8 cellular contexts compared by ENCODE assay signal in genomic region chr6:25136879-25137278, GRCh38.
DNase-seq lines count a peak whose midpoint lies in the region; ATAC-seq and TF ChIP-seq lines count a peak whose summit lies in the region.

No MANE protein-coding gene starts in this region.

- peak overlapping the region; percentile 89 for H3K4me3 Mint-ChIP-seq in CD8-positive, alpha-beta T cell
- H3K4me3 Mint-ChIP-seq in T-cell, result peak overlapping the region; percentile 82 to 90 (median 86)

- peak overlapping the region; percentile 70 for H3K27ac ChIP-seq in CD8-positive, alpha-beta T cell (ENCODE audit: low read depth, low read length)
- H3K27ac ChIP-seq in osteoblast (ENCODE audit: low read depth, low read length), result peak overlapping the region; percentile 41

- no peaks in the 10 kb centered on the region for H4K20me1 ChIP-seq in osteoblast (ENCODE audit: insufficient read depth, low read length)

- DNase-seq in CD8-positive, alpha-beta T cell, result no peak
- DNase-seq in T-cell, result no peak
- DNase-seq in epithelial cell of proximal tubule (ENCODE audit: low read depth), result no peak
- DNase-seq in osteoblast (ENCODE audit: insufficient read length, low spot score, missing footprints), result peak; percentile 69
- DNase-seq in activated effector memory CD4-positive, alpha-beta T cell treated with Interleukin-2 at 50 U/mL for 16 hours, result no peak
- no peak for DNase-seq in NCI-H2107 (lab: John Stamatoyannopoulos, UW)
- DNase-seq in D341Med (ENCODE audit: low spot score), result no peak

- ATAC-seq in CD8-positive, alpha-beta T cell, result no peak
- no peak for ATAC-seq in T-cell (replicated peaks in 1 of 4)
- no peak for ATAC-seq in GM21737 (IDR thresholded peaks at IDR 0.05; ENCODE audit: unreplicated experiment)

- peak overlapping the region; percentile 72 for H3K4me3 ChIP-seq in CD8-positive, alpha-beta T cell (ENCODE audit: low read depth, low read length)
- peak overlapping the region; percentile 51 for H3K4me3 ChIP-seq in epithelial cell of proximal tubule (ENCODE audit: low read depth, low read length)
- peak overlapping the region; percentile 74 for H3K4me3 ChIP-seq in osteoblast (ENCODE audit: insufficient read depth, low read length)

- POLR2A ChIA-PET in CD8-positive, alpha-beta T cell (lab: Charles Lee), result interaction anchor here (0.8 kb wide), 1 partner anchor 642 kb away, joined by 3 read pairs; the partner anchor contains the start of gene ALDH5A1
- POLR2A ChIA-PET in T-cell (lab: Charles Lee), result interaction anchor here in 1 of 2 donors (0.8 kb wide), 1 partner anchor 291 kb away, joined by 9 read pairs; no protein-coding TSS in a partner anchor

- CTCF ChIA-PET in CD8-positive, alpha-beta T cell (lab: Charles Lee), result no interaction called here
- CTCF ChIA-PET in T-cell (lab: Charles Lee), result no interaction called here

- peak overlapping the region; percentile 99 for H3K4me2 ChIP-seq in osteoblast (ENCODE audit: insufficient read depth, low read length)

- peaks cover 51% of the 10 kb centered on the region for H3K4me1 Mint-ChIP-seq in CD8-positive, alpha-beta T cell (ENCODE audit: low read depth)
- peaks cover 41 to 50% (median 45%) of the 10 kb centered on the region in 3 donors for H3K4me1 Mint-ChIP-seq in T-cell

- H3K36me3 ChIP-seq in CD8-positive, alpha-beta T cell (ENCODE audit: insufficient read depth, low read length), result peaks cover 4% of the 10 kb centered on the region
- H3K36me3 ChIP-seq in osteoblast (ENCODE audit: insufficient read depth, low read length), result no peaks in the 10 kb centered on the region

- TF ChIP-seq CTCF in CD8-positive, alpha-beta T cell (IDR thresholded peaks at IDR 0.05), result no peak
- no peak for TF ChIP-seq CTCF in epithelial cell of proximal tubule (conservative IDR thresholded peaks at IDR 0.05; ENCODE audit: low read depth, low read length)
- no peak for TF ChIP-seq CTCF in osteoblast (IDR thresholded peaks at IDR 0.05; ENCODE audit: extremely low read depth, low read depth, low read length)

- peaks cover 41% of the 10 kb centered on the region for H3K36me3 Mint-ChIP-seq in CD8-positive, alpha-beta T cell
- H3K36me3 Mint-ChIP-seq in T-cell, result peaks cover 26% of the 10 kb centered on the region

- H3K27me3 ChIP-seq in CD8-positive, alpha-beta T cell (ENCODE audit: insufficient read depth, low read length), result no peaks in the 10 kb centered on the region
- no peaks in the 10 kb centered on the region for H3K27me3 ChIP-seq in osteoblast (ENCODE audit: insufficient read depth, low read length)

- H3K27ac Mint-ChIP-seq in CD8-positive, alpha-beta T cell, result peak overlapping the region; percentile 93
- peak overlapping the region; percentile 98 to 99 for H3K27ac Mint-ChIP-seq in T-cell

- peak overlapping the region; percentile 82 for H2AFZ ChIP-seq in osteoblast (ENCODE audit: low read length)

- intact Hi-C loops in CD8-positive, alpha-beta T cell (cut with DNase I, micrococcal nuclease), result loop anchor here in 1 of 2 experiments (2.0 to 5.0 kb wide), 3 partner anchors 14 to 415 kb away; no protein-coding TSS in a partner anchor

- peaks cover 6% of the 10 kb centered on the region for H3K9me3 Mint-ChIP-seq in CD8-positive, alpha-beta T cell
- peaks cover 0 to 8% (median 4%) of the 10 kb centered on the region in 3 donors for H3K9me3 Mint-ChIP-seq in T-cell

- no peaks in the 10 kb centered on the region for H3K27me3 Mint-ChIP-seq in CD8-positive, alpha-beta T cell (ENCODE audit: low read depth)
- H3K27me3 Mint-ChIP-seq in T-cell, result no peaks in the 10 kb centered on the region

- no peaks in the 10 kb centered on the region for H3K9me3 ChIP-seq in CD8-positive, alpha-beta T cell (ENCODE audit: low read length)
- no peaks in the 10 kb centered on the region for H3K9me3 ChIP-seq in osteoblast (ENCODE audit: low read depth, low read length)

- H3K79me2 ChIP-seq in osteoblast (ENCODE audit: insufficient read depth, low read length), result peaks cover 2% of the 10 kb centered on the region

- H3K4me1 ChIP-seq in CD8-positive, alpha-beta T cell (ENCODE audit: insufficient read depth, low read length), result peaks cover 34% of the 10 kb centered on the region
- H3K4me1 ChIP-seq in osteoblast (ENCODE audit: insufficient read depth, low read length), result peaks cover 30% of the 10 kb centered on the region
